ENCODE assay signal across 1 cellular context in genomic region chr5:93886098-93886806, GRCh38.
A peak's percentile ranks its signal among the peaks of the same experiment; 100 is the strongest.
TF ChIP-seq lines count a peak whose summit lies in the region.

No MANE protein-coding gene starts in this region.

TF ChIP-seq in HEK293, 187 proteins besides CTCF, POLR2A, EP300 and RAD21:
- TF ChIP-seq ATF2 (tag by site-specific recombination; IDR thresholded peaks at IDR 0.05; ENCODE audit: low read depth) (peak; percentile 69), ZNF501 (tag by site-specific recombination; IDR thresholded peaks at IDR 0.05) (no peak), ZBTB44 (tag by site-specific recombination; IDR thresholded peaks at IDR 0.05) (0 out of 2 replicates have a peak, but pooled peaks have one; percentile 41), HOXA7 (CRISPR knock-in tag; IDR thresholded peaks at IDR 0.05; ENCODE audit: borderline replicate concordance) (no peak), ZNF341 (tag by site-specific recombination; IDR thresholded peaks at IDR 0.05; ENCODE audit: low read depth) (peak; percentile 51; the same call in 1 of the 2 replicates)
